ENCODE assay signal across 8 cellular contexts in genomic region chr1:116446686-116447085, GRCh38.
"Had no signal": no experiment of that assay in that cellular context is flagged by ENCODE, and none has a peak within 500 bp of the region (broad histone marks: within the 10 kb centered on the region; RNA-seq: fewer than 3 reads in every experiment).

No MANE protein-coding gene starts in this region.

- H3K4me2 ChIP-seq: GM23338 had no signal

- H3K27ac Mint-ChIP-seq: GM23338, H9, IgD-negative memory B cell had no signal

- DNase-seq: H9, HCEC 1CT had no signal

- H3K27ac ChIP-seq: HL-60 had no signal

- ATAC-seq: GM23338, HepG2 had no signal

- H3K4me3 Mint-ChIP-seq: GM23338, H9, IgD-negative memory B cell had no signal

- H2AFZ ChIP-seq: GM23338 had no signal

- H3K4me1 Mint-ChIP-seq: GM23338, H9, IgD-negative memory B cell had no signal

- FAIRE-seq: H1, H54, HepG2 had no signal

- H3K9me3 Mint-ChIP-seq: GM23338, H9 had no signal

- H3K4me3 ChIP-seq: GM23338 had no signal
